9 cellular contexts compared by ENCODE assay signal in genomic region chr9:128892223-128892892, GRCh38. TPM values are rescaled to one million over a fixed set of nuclear protein-coding genes. Genes with fewer than 3 reads are reported as not detected.
DNase-seq lines count a peak whose midpoint lies in the region; ATAC-seq, FAIRE-seq and TF ChIP-seq lines count a peak whose summit lies in the region.
"Had no signal": no experiment of that assay in that cellular context is flagged by ENCODE, and none has a peak within 500 bp of the region (broad histone marks: within the 10 kb centered on the region; RNA-seq: fewer than 3 reads in every experiment).

No MANE protein-coding gene starts in this region.

- H3K9me3 ChIP-seq in K562 (replicated peaks; ENCODE audit: control insufficient read depth, insufficient read depth, low read depth, low read length) = no peaks in the 10 kb centered on the region

- peak; percentile 45 for DNase-seq in activated CD8-positive, alpha-beta memory T cell treated with anti-CD3 and anti-CD28 coated beads, Interleukin-2, amount 50 U/mL, for 4 hours
- DNase-seq in activated CD8-positive, alpha-beta memory T cell treated with anti-CD3 and anti-CD28 coated beads for 24 hours = no peak
- peak in 3 of 4 experiments; percentile 44 to 55 (median 47) for DNase-seq in K562 (ENCODE audit: extremely low read depth in 1 of 4, low spot score in 3 of 4)
- DNase-seq in inferior parietal cortex (ENCODE audit: extremely low spot score) = peak; percentile 87
- no peak for DNase-seq in stimulated activated effector memory CD8-positive, alpha-beta T cell treated with anti-CD3 and anti-CD28 coated beads, Interleukin-12 subunit alpha, Interleukin-12 subunit beta, amount 100 ng/mL, for 72 hours (ENCODE audit: low spot score in 2 of 2)
- DNase-seq in amniotic stem cell (lab: John Stamatoyannopoulos, UW) = no peak

- CTCF ChIA-PET in K562 (lab: Yijun Ruan, JAX; ENCODE audit: low intra/inter-chr PET ratio) = no interaction called here

- no peak for TF ChIP-seq EP300 in K562 (IDR thresholded peaks at IDR 0.05; ENCODE audit: low read length)

- peaks cover 57% of the 10 kb centered on the region for H3K36me3 Mint-ChIP-seq in stimulated activated effector memory CD8-positive, alpha-beta T cell treated with anti-CD3 and anti-CD28 coated beads, Interleukin-12 subunit alpha, Interleukin-12 subunit beta, amount 100 ng/mL, for 72 hours

- no peak overlapping the region for H3K27ac ChIP-seq in K562 (ENCODE audit: extremely low read depth, low read depth, low read length)

- 0 out of 2 replicates have a peak, but pooled peaks cover 3% of the 10 kb centered on the region for H4K20me1 ChIP-seq in K562 (replicated peaks; ENCODE audit: control insufficient read depth, insufficient read depth, low read length)

- H3K9me1 ChIP-seq in K562 (ENCODE audit: control insufficient read depth, insufficient read depth, low read length) = peaks cover 3% of the 10 kb centered on the region

- no peak overlapping the region for H3K4me3 Mint-ChIP-seq in stimulated activated effector memory CD8-positive, alpha-beta T cell treated with anti-CD3 and anti-CD28 coated beads, Interleukin-12 subunit alpha, Interleukin-12 subunit beta, amount 100 ng/mL, for 72 hours

- TF ChIP-seq RAD21 in K562 (CRISPR knock-in tag; conservative IDR thresholded peaks at IDR 0.05 in 1 of 2, IDR thresholded peaks at IDR 0.05 in 1 of 2) = no peak

- no peak overlapping the region for H2AFZ ChIP-seq in K562 (ENCODE audit: low read depth, low read length)

- no peaks in the 10 kb centered on the region for H3K9me3 Mint-ChIP-seq in stimulated activated effector memory CD8-positive, alpha-beta T cell treated with anti-CD3 and anti-CD28 coated beads, Interleukin-12 subunit alpha, Interleukin-12 subunit beta, amount 100 ng/mL, for 72 hours

- H3K27ac Mint-ChIP-seq in stimulated activated effector memory CD8-positive, alpha-beta T cell treated with anti-CD3 and anti-CD28 coated beads, Interleukin-12 subunit alpha, Interleukin-12 subunit beta, amount 100 ng/mL, for 72 hours = peak overlapping the region; percentile 80

- H3K36me3 ChIP-seq in K562 (ENCODE audit: control insufficient read depth, insufficient read depth, low read length) = peaks cover 52% of the 10 kb centered on the region; the same call in 2 of the 3 replicates

- H3K4me3 ChIP-seq in K562 = no peak overlapping the region

- TF ChIP-seq POLR2A in K562 (conservative IDR thresholded peaks at IDR 0.05) = no peak

- H3K27me3 ChIP-seq in K562 (ENCODE audit: control insufficient read depth in 2 of 2, insufficient read depth in 2 of 2, low read length in 2 of 2) = no peaks in the 10 kb centered on the region

- H3K4me1 Mint-ChIP-seq in stimulated activated effector memory CD8-positive, alpha-beta T cell treated with anti-CD3 and anti-CD28 coated beads, Interleukin-12 subunit alpha, Interleukin-12 subunit beta, amount 100 ng/mL, for 72 hours = peaks cover 39% of the 10 kb centered on the region

- peak overlapping the region in 1 of 2 experiments; percentile 45; a peak in 2 of 4 replicates for H3K9ac ChIP-seq in K562 (ENCODE audit: insufficient read depth in 1 of 2, low read depth in 2 of 2, low read length in 2 of 2)

- peaks cover 2 to 18% of the 10 kb centered on the region in 2 experiments; a peak in 2 of 5 replicates for H3K4me1 ChIP-seq in K562 (replicated peaks in 1 of 2; ENCODE audit: control insufficient read depth in 2 of 2, insufficient read depth in 2 of 2, low read length in 2 of 2)

- POLR2A ChIA-PET in K562 (lab: Yijun Ruan, JAX) = interaction anchor here (0.5 to 2.3 kb wide), 4 partner anchors 10 to 257 kb away, joined by 3 to 6 read pairs (median 4); partner anchors contain the start of genes KYAT1 and LRRC8A

- H3K4me2 ChIP-seq in K562 (ENCODE audit: insufficient read depth, low read length) = no peak overlapping the region

- TF ChIP-seq CTCF in K562 (IDR thresholded peaks at IDR 0.05 in 2 of 3, conservative IDR thresholded peaks at IDR 0.05 in 1 of 3; ENCODE audit: insufficient read depth in 2 of 3, low read depth in 1 of 3, low read length in 3 of 3) = no peak

- H3K79me2 ChIP-seq in K562 (ENCODE audit: control insufficient read depth, insufficient read depth, low read length) = no peaks in the 10 kb centered on the region

- WGBS in K562 (ENCODE audit: insufficient coverage, low coverage, missing lambda C conversion rate) = 66% methylated on average over 10 of the region's 17 CpGs

- in situ Hi-C loops in K562 (cut with MboI) = no loop called here

- FAIRE-seq in K562 (lab: Jason Lieb, UNC) = no peak

- BruUV-seq in K562 (replicated peaks; lab: Mats Ljungman, UMichigan) = no TSS peak

- peak; percentile 72 for ATAC-seq in K562
- ATAC-seq in stimulated activated effector memory CD8-positive, alpha-beta T cell treated with anti-CD3 and anti-CD28 coated beads, Interleukin-12 subunit alpha, Interleukin-12 subunit beta, amount 100 ng/mL, for 72 hours = peak; percentile 79
- ATAC-seq in HG03135 (IDR thresholded peaks at IDR 0.05; ENCODE audit: unreplicated experiment) = no peak
- no peak for ATAC-seq in HG02588 (IDR thresholded peaks at IDR 0.05; ENCODE audit: unreplicated experiment)

- intact Hi-C loops in K562 (cut with micrococcal nuclease) = no loop called here

RNA-seq across cellular contexts. Expression of gene LRRC8A, which starts 10.4 kb away (rescaled TPM):
- total RNA-seq in K562 (2011; cell fraction: chromatin; rRNA removed; ENCODE audit: low replicate concordance) = 23.0 and 71.8 TPM in 2 replicates
- total RNA-seq in K562 (2011; cell fraction: nucleolus; rRNA removed) = 46.7 and 55.7 TPM in 2 replicates
- 50.5 and 51.6 TPM in 2 replicates for total RNA-seq in K562 (2011; cell fraction: nucleoplasm; rRNA removed)
- total RNA-seq in K562 (2014; rRNA removed) (15.3 and 17.2 TPM in 2 replicates), K562 (2014; rRNA removed; fragmentation: Illumina TruSeq; extraction: Trizol) (5.5 and 6.4 TPM in 2 replicates), K562 (2015; rRNA removed; fragmentation: Illumina TruSeq; extraction: Trizol) (8.4 TPM in 2 replicates), K562 (2021) (23.5 and 24.7 TPM in 2 replicates)
- polyA plus RNA-seq in K562 (2011; rRNA removed) (8.9 and 11.5 TPM in 2 replicates), K562 (2014; fragmentation: Illumina TruSeq; extraction: Trizol) (14.0 and 19.8 TPM in 2 replicates), K562 (2014; fragmentation: Nextera tagmentation; extraction: Ambion mirVana) (1 to 10 TPM; 2.9 to 3.5 TPM), K562 (2014; rRNA removed) (13.4 and 15.4 TPM in 2 replicates)
- polyA plus RNA-seq in K562 (2011; cell fraction: cytosol; rRNA removed) = 12.9 and 17.9 TPM in 2 replicates
- polyA plus RNA-seq in K562 (2011; cell fraction: nucleus; rRNA removed) = 10.0 and 13.2 TPM in 2 replicates
- polyA plus RNA-seq in K562 (2012) = 14.0 and 15.6 TPM in 2 replicates
- polyA minus RNA-seq in K562 (2011; rRNA and poly(A)+ RNA removed) = 13.2 and 19.4 TPM in 2 replicates
- 13.9 and 15.2 TPM in 2 replicates for polyA minus RNA-seq in K562 (2011; cell fraction: cytosol; rRNA and poly(A)+ RNA removed)
- polyA minus RNA-seq in K562 (2011; cell fraction: nucleus; rRNA and poly(A)+ RNA removed) = 7.0 and 8.6 TPM in 2 replicates

RNA-seq across cellular contexts. Expression of gene KYAT1, which starts 10.6 kb away (rescaled TPM):
- total RNA-seq in K562 (2011; cell fraction: chromatin; rRNA removed; ENCODE audit: low replicate concordance) = 34.0 and 59.4 TPM in 2 replicates
- 26.8 and 33.7 TPM in 2 replicates for total RNA-seq in K562 (2011; cell fraction: nucleolus; rRNA removed)
- total RNA-seq in K562 (2011; cell fraction: nucleoplasm; rRNA removed) = 23.8 and 32.1 TPM in 2 replicates
- total RNA-seq in K562 (2014; rRNA removed) (11.1 and 16.0 TPM in 2 replicates), K562 (2014; rRNA removed; fragmentation: Illumina TruSeq; extraction: Trizol) (6.5 and 8.8 TPM in 2 replicates), K562 (2015; rRNA removed; fragmentation: Illumina TruSeq; extraction: Trizol) (8.5 and 9.2 TPM in 2 replicates), K562 (2021) (11.7 and 14.7 TPM in 2 replicates)
- polyA plus RNA-seq in K562 (2011; rRNA removed) (16.1 and 20.2 TPM in 2 replicates), K562 (2014; fragmentation: Illumina TruSeq; extraction: Trizol) (13.4 and 14.8 TPM in 2 replicates), K562 (2014; fragmentation: Nextera tagmentation; extraction: Ambion mirVana) (10 to 100 TPM in 1 of 2 experiments, 1 to 10 TPM in 1; 6.4 to 11.0 TPM), K562 (2014; rRNA removed) (16.8 and 21.8 TPM in 2 replicates)
- 21.7 and 22.5 TPM in 2 replicates for polyA plus RNA-seq in K562 (2011; cell fraction: cytosol; rRNA removed)
- 41.4 and 54.7 TPM in 2 replicates for polyA plus RNA-seq in K562 (2011; cell fraction: nucleus; rRNA removed)
- 9.8 and 19.5 TPM in 2 replicates for polyA plus RNA-seq in K562 (2012)
- polyA minus RNA-seq in K562 (2011; rRNA and poly(A)+ RNA removed) = 6.0 and 7.0 TPM in 2 replicates
- 5.9 and 6.1 TPM in 2 replicates for polyA minus RNA-seq in K562 (2011; cell fraction: cytosol; rRNA and poly(A)+ RNA removed)
- polyA minus RNA-seq in K562 (2011; cell fraction: nucleus; rRNA and poly(A)+ RNA removed) = 6.3 and 7.3 TPM in 2 replicates

RNA-seq across cellular contexts. Expression of gene PHYHD1, which starts 28.4 kb away (rescaled TPM):
- total RNA-seq in K562 (2011; cell fraction: chromatin; rRNA removed; ENCODE audit: low replicate concordance) = 1.0 and 4.9 TPM in 2 replicates
- total RNA-seq in K562 (2011; cell fraction: nucleolus; rRNA removed) = 1.0 and 1.3 TPM in 2 replicates
- 1.4 and 1.8 TPM in 2 replicates for total RNA-seq in K562 (2011; cell fraction: nucleoplasm; rRNA removed)
- total RNA-seq in K562 (2014; rRNA removed) (0.49 and 1.3 TPM in 2 replicates), K562 (2014; rRNA removed; fragmentation: Illumina TruSeq; extraction: Trizol) (0.45 and 0.69 TPM in 2 replicates), K562 (2015; rRNA removed; fragmentation: Illumina TruSeq; extraction: Trizol) (0.36 and 0.79 TPM in 2 replicates), K562 (2021) (0.58 and 0.66 TPM in 2 replicates)
- polyA plus RNA-seq in K562 (2011; rRNA removed) (1.2 and 2.1 TPM in 2 replicates), K562 (2014; fragmentation: Illumina TruSeq; extraction: Trizol) (0.80 and 1.0 TPM in 2 replicates), K562 (2014; fragmentation: Nextera tagmentation; extraction: Ambion mirVana) (1 to 10 TPM in 1 of 2 experiments, under 1 TPM in 1; 0.80 to 1.0 TPM), K562 (2014; rRNA removed) (0.32 and 0.91 TPM in 2 replicates)
- 2.2 and 2.5 TPM in 2 replicates for polyA plus RNA-seq in K562 (2011; cell fraction: cytosol; rRNA removed)
- polyA plus RNA-seq in K562 (2011; cell fraction: nucleus; rRNA removed) = 3.7 and 4.1 TPM in 2 replicates
- 0.87 and 1.2 TPM in 2 replicates for polyA plus RNA-seq in K562 (2012)
- polyA minus RNA-seq in K562 (2011; rRNA and poly(A)+ RNA removed) = 0.48 and 2.0 TPM in 2 replicates
- not detected in 2 replicates for polyA minus RNA-seq in K562 (2011; cell fraction: cytosol; rRNA and poly(A)+ RNA removed)
- polyA minus RNA-seq in K562 (2011; cell fraction: nucleus; rRNA and poly(A)+ RNA removed) = 0.54 and 1.1 TPM in 2 replicates
- total RNA-seq: activated CD8-positive, alpha-beta memory T cell treated with anti-CD3 and anti-CD28 coated beads for 36 hours had no signal

RNA-seq across cellular contexts. Expression of gene DOLK, which starts 55.0 kb away (rescaled TPM):
- total RNA-seq in K562 (2011; cell fraction: chromatin; rRNA removed; ENCODE audit: low replicate concordance) = 13.9 and 44.2 TPM in 2 replicates
- total RNA-seq in K562 (2011; cell fraction: nucleolus; rRNA removed) = 48.2 and 55.4 TPM in 2 replicates
- total RNA-seq in K562 (2011; cell fraction: nucleoplasm; rRNA removed) = 27.6 and 38.4 TPM in 2 replicates
- total RNA-seq in K562 (2014; rRNA removed) = 11.7 and 18.4 TPM in 2 replicates
- total RNA-seq in K562 (2014; rRNA removed; fragmentation: Illumina TruSeq; extraction: Trizol) = 7.5 and 8.4 TPM in 2 replicates
- total RNA-seq in K562 (2015; rRNA removed; fragmentation: Illumina TruSeq; extraction: Trizol) = 13.7 and 14.0 TPM in 2 replicates
- 14.2 and 14.7 TPM in 2 replicates for total RNA-seq in K562 (2021)
- polyA plus RNA-seq in K562 (2011; rRNA removed) = 10.8 and 13.0 TPM in 2 replicates
- 15.7 and 32.2 TPM in 2 replicates for polyA plus RNA-seq in K562 (2011; cell fraction: cytosol; rRNA removed)
- 9.0 and 11.9 TPM in 2 replicates for polyA plus RNA-seq in K562 (2011; cell fraction: nucleus; rRNA removed)
- polyA plus RNA-seq in K562 (2012) = 9.5 and 16.7 TPM in 2 replicates
- polyA plus RNA-seq in K562 (2014; fragmentation: Illumina TruSeq; extraction: Trizol) = 14.0 and 15.0 TPM in 2 replicates
- polyA plus RNA-seq in K562 (2014; fragmentation: Nextera tagmentation; extraction: Ambion mirVana) = 1 to 10 TPM; 2.6 to 3.7 TPM
- polyA plus RNA-seq in K562 (2014; rRNA removed) = 10.6 and 11.1 TPM in 2 replicates
- 16.4 and 25.9 TPM in 2 replicates for polyA minus RNA-seq in K562 (2011; rRNA and poly(A)+ RNA removed)
- 6.7 and 11.4 TPM in 2 replicates for polyA minus RNA-seq in K562 (2011; cell fraction: cytosol; rRNA and poly(A)+ RNA removed)
- polyA minus RNA-seq in K562 (2011; cell fraction: nucleus; rRNA and poly(A)+ RNA removed) = 16.6 and 23.7 TPM in 2 replicates

RNA-seq across cellular contexts. Expression of gene NUP188, which starts 55.1 kb away (rescaled TPM):
- total RNA-seq in K562 (2011; cell fraction: chromatin; rRNA removed; ENCODE audit: low replicate concordance) = 545 and 736 TPM in 2 replicates
- total RNA-seq in K562 (2011; cell fraction: nucleolus; rRNA removed) = 287 and 308 TPM in 2 replicates
- 273 and 303 TPM in 2 replicates for total RNA-seq in K562 (2011; cell fraction: nucleoplasm; rRNA removed)
- 64.3 and 92.3 TPM in 2 replicates for total RNA-seq in K562 (2014; rRNA removed)
- total RNA-seq in K562 (2014; rRNA removed; fragmentation: Illumina TruSeq; extraction: Trizol) = 66.6 and 84.5 TPM in 2 replicates
- total RNA-seq in K562 (2015; rRNA removed; fragmentation: Illumina TruSeq; extraction: Trizol) = 69.9 and 70.6 TPM in 2 replicates
- total RNA-seq in K562 (2021) = 123 and 135 TPM in 2 replicates
- polyA plus RNA-seq in K562 (2011; rRNA removed) = 71.2 and 106 TPM in 2 replicates
- 109 and 123 TPM in 2 replicates for polyA plus RNA-seq in K562 (2011; cell fraction: cytosol; rRNA removed)
- polyA plus RNA-seq in K562 (2011; cell fraction: nucleus; rRNA removed) = 185 and 200 TPM in 2 replicates
- 61.5 and 77.1 TPM in 2 replicates for polyA plus RNA-seq in K562 (2012)
- polyA plus RNA-seq in K562 (2014; fragmentation: Illumina TruSeq; extraction: Trizol) = 107 and 110 TPM in 2 replicates
- 10 to 100 TPM; 11.7 to 17.9 TPM for polyA plus RNA-seq in K562 (2014; fragmentation: Nextera tagmentation; extraction: Ambion mirVana)
- polyA plus RNA-seq in K562 (2014; rRNA removed) = 64.7 and 70.6 TPM in 2 replicates
- polyA minus RNA-seq in K562 (2011; rRNA and poly(A)+ RNA removed) = 241 and 300 TPM in 2 replicates
- 193 and 215 TPM in 2 replicates for polyA minus RNA-seq in K562 (2011; cell fraction: cytosol; rRNA and poly(A)+ RNA removed)
- polyA minus RNA-seq in K562 (2011; cell fraction: nucleus; rRNA and poly(A)+ RNA removed) = 102 and 146 TPM in 2 replicates

Comparison
In these comparisons a context has a peak if more than half of its experiments do, and no peak if none do; other contexts are left out.
1. DNase-seq: peak in activated CD8-positive, alpha-beta memory T cell treated with anti-CD3 and anti-CD28 coated beads, Interleukin-2, amount 50 U/mL, for 4 hours (single experiment), K562 (3 of 4) and inferior parietal cortex (single experiment); none in activated CD8-positive, alpha-beta memory T cell treated with anti-CD3 and anti-CD28 coated beads for 24 hours (single experiment), stimulated activated effector memory CD8-positive, alpha-beta T cell treated with anti-CD3 and anti-CD28 coated beads, Interleukin-12 subunit alpha, Interleukin-12 subunit beta, amount 100 ng/mL, for 72 hours (0 of 2) and amniotic stem cell (single experiment).
2. ATAC-seq: peak in K562 (single experiment) and stimulated activated effector memory CD8-positive, alpha-beta T cell treated with anti-CD3 and anti-CD28 coated beads, Interleukin-12 subunit alpha, Interleukin-12 subunit beta, amount 100 ng/mL, for 72 hours (single experiment); none in HG03135 (single experiment) and HG02588 (single experiment).